ENCODE assay signal across 1 cellular context in the genomic region with DNA sequence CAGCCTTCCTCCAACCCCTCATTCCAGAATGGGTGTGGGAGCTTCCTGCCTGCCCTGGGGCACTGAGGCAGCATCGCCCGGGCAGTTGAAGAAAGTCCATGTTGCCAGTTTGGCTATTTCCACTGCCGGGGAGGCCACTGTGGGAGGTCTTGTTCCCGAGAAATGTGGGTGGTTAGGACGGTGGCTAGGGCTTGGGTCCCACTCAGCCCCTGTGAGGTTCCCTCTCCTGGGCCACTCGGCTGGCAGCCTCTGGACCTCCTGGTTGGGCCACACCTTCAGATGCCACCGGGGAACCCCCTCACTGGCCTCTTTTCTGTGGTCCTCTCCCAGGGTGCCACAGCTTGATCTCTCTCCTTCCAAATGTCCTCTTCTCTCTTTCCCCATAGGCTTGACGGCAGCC.
TF ChIP-seq lines count a peak whose summit lies in the region.

No MANE protein-coding gene starts in this region.

TF ChIP-seq in HepG2, 621 proteins besides CTCF, POLR2A, EP300 and RAD21:
- TF ChIP-seq IRF9 (CRISPR knock-in tag; IDR thresholded peaks at IDR 0.05; ENCODE audit: borderline replicate concordance) (0 out of 2 replicates have a peak, but pooled peaks have one; percentile 10), ZBTB42 (CRISPR knock-in tag; IDR thresholded peaks at IDR 0.05) (no peak), HNRNPL (IDR thresholded peaks at IDR 0.05; ENCODE audit: low read depth, low read length) (0 out of 2 replicates have a peak, but pooled peaks have one; percentile 23)
TF ChIP-seq in HepG2: peak in this region for 2.
